Comparison of ENCODE assay signal across 8 cellular contexts in genomic region chr16:2968738-2969544, GRCh38. TPM values are rescaled to one million over a fixed set of nuclear protein-coding genes. Genes with fewer than 3 reads are reported as not detected.
DNase-seq lines count a peak whose midpoint lies in the region; ATAC-seq, FAIRE-seq and TF ChIP-seq lines count a peak whose summit lies in the region.

Gene PAQR4, plus strand, starts transcription at chr16:2969348. Its CDS starts 327 bp downstream, at chr16:2969675.

- peak within 1 kb of the TSS; percentile 98 for H3K4me2 ChIP-seq in mammary epithelial cell (ENCODE audit: insufficient read depth, low read depth, low read length)

- CTCF ChIA-PET in AG04449 (lab: Yijun Ruan, JAX): interaction anchor here (1.3 to 1.9 kb wide), 4 partner anchors 9 to 14 kb away, joined by 5 to 12 read pairs (median 6); no protein-coding TSS in a partner anchor
- CTCF ChIA-PET in mammary epithelial cell (lab: Charles Lee; ENCODE audit: low non-redundant PET): interaction anchor here (0.6 kb wide), 1 partner anchor 85 kb away, joined by 3 read pairs; no protein-coding TSS in a partner anchor

- WGBS in mammary epithelial cell (ENCODE audit: low coverage, missing lambda C conversion rate): 21% methylated on average over 9 of the region's 98 CpGs
- 1 to 2% (median 1%) methylated on average over 52 to 98 of the region's 98 CpGs for WGBS in small intestine, 3 donors

- peaks cover 4% of the 10 kb centered on the region for H4K20me1 ChIP-seq in mammary epithelial cell (ENCODE audit: insufficient read depth, low read length)

- H3K27ac ChIP-seq in WERI-Rb-1 (peak within 1 kb of the TSS; percentile 96), mammary epithelial cell (ENCODE audit: insufficient read depth, low read depth, low read length) (peak within 1 kb of the TSS; percentile 45), small intestine (ENCODE audit: low read depth in 1 of 2, low read length in 1 of 2) (peak within 1 kb of the TSS in 1 of 2 donors; percentile 40)

- peaks cover 68% of the 10 kb centered on the region for H3K36me3 ChIP-seq in WERI-Rb-1
- H3K36me3 ChIP-seq in mammary epithelial cell (ENCODE audit: insufficient read depth, low read length): peaks cover 2% of the 10 kb centered on the region
- no peaks in the 10 kb centered on the region for H3K36me3 ChIP-seq in small intestine (ENCODE audit: control insufficient read depth in 2 of 2, insufficient read depth in 2 of 2, low read length in 2 of 2)

- H3K79me2 ChIP-seq in mammary epithelial cell (ENCODE audit: insufficient read depth, low read length): peaks cover 11% of the 10 kb centered on the region

- no peak for FAIRE-seq in small intestine (lab: Jason Lieb, UNC)

- H3K9ac ChIP-seq in mammary epithelial cell (ENCODE audit: insufficient read depth, low read length): peak within 1 kb of the TSS; percentile 36

- peaks cover 3% of the 10 kb centered on the region for H3K9me3 ChIP-seq in WERI-Rb-1 (ENCODE audit: severe bottlenecking)
- H3K9me3 ChIP-seq in mammary epithelial cell (replicated peaks; ENCODE audit: insufficient read depth, low read length): no peaks in the 10 kb centered on the region
- no peaks in the 10 kb centered on the region for H3K9me3 ChIP-seq in small intestine (ENCODE audit: control insufficient read depth, low read depth)

- in situ Hi-C loops in mammary epithelial cell (cut with MboI; ENCODE audit: low sequenced_read_pairs in 2 of 2): no loop called here

- TF ChIP-seq CTCF in AG04449 (IDR thresholded peaks at IDR 0.05; ENCODE audit: insufficient read depth, low read length, missing control alignments): no peak
- TF ChIP-seq CTCF in WERI-Rb-1 (IDR thresholded peaks at IDR 0.05; ENCODE audit: low read depth, low read length): no peak
- TF ChIP-seq CTCF in mammary epithelial cell (conservative IDR thresholded peaks at IDR 0.05 in 1 of 2, IDR thresholded peaks at IDR 0.05 in 1 of 2; ENCODE audit: extremely low read depth in 1 of 2, insufficient read depth in 1 of 2, low read depth in 1 of 2, low read length in 2 of 2): no peak

- H3K4me1 ChIP-seq in mammary epithelial cell (ENCODE audit: insufficient read depth, low read length) (peaks cover 43% of the 10 kb centered on the region), small intestine (ENCODE audit: control insufficient read depth in 2 of 2, insufficient read depth in 1 of 2, low read depth in 1 of 2, low read length in 1 of 2) (peaks cover 3 to 6% of the 10 kb centered on the region in 2 donors)

- no TSS peak for BruUV-seq in mammary epithelial cell (replicated peaks; lab: Mats Ljungman, UMichigan)

- H3K4me3 ChIP-seq in AG04449 (ENCODE audit: low read depth, low read length) (peak within 1 kb of the TSS; percentile 61), WERI-Rb-1 (ENCODE audit: low read depth, low read length) (peak within 1 kb of the TSS; percentile 66), mammary epithelial cell (replicated peaks in 1 of 3; ENCODE audit: insufficient read depth in 1 of 3, low read depth in 2 of 3, low read length in 3 of 3) (peak within 1 kb of the TSS; percentile 63 to 88 (median 72)), small intestine (ENCODE audit: low read depth in 1 of 2, low read length in 2 of 2) (peak within 1 kb of the TSS; percentile 76 to 80)

- DNase-seq in AG04449 (ENCODE audit: low read depth, low spot score) (no peak), NCI-H2171 treated with DMSO at 0.1 percent for 48 hours (lab: John Stamatoyannopoulos, UW) (peak; percentile 85), WERI-Rb-1 (peak; percentile 88), mammary epithelial cell (peak; percentile 92), iPS-NIHi7 (ENCODE audit: extremely low spot score) (peak; percentile 89), small intestine (peak; percentile 88)

- H2AFZ ChIP-seq in mammary epithelial cell (ENCODE audit: low read depth, low read length): peak within 1 kb of the TSS; percentile 81

- POLR2A ChIA-PET in AG04449 (lab: Yijun Ruan, JAX): interaction anchor here (0.9 kb wide), 1 partner anchor 52 kb away, joined by 3 read pairs; the partner anchor contains the start of gene TNFRSF12A

- intact Hi-C loops in mammary epithelial cell (cut with micrococcal nuclease): no loop called here

- dilution Hi-C loops in mammary epithelial cell (cut with HindIII; ENCODE audit: low sequenced_read_pairs): no loop called here

- H3K27me3 ChIP-seq in WERI-Rb-1 (ENCODE audit: insufficient read depth, low read depth, severe bottlenecking): no peaks in the 10 kb centered on the region
- H3K27me3 ChIP-seq in mammary epithelial cell (ENCODE audit: insufficient read depth, low read length): no peaks in the 10 kb centered on the region
- H3K27me3 ChIP-seq in small intestine (ENCODE audit: control insufficient read depth in 2 of 2, insufficient read depth in 2 of 2, low read length in 2 of 2): peaks cover 16 to 25% of the 10 kb centered on the region in 2 donors

- ATAC-seq in GM18868 (IDR thresholded peaks at IDR 0.05; ENCODE audit: unreplicated experiment) (peak; percentile 76), HG03097 (IDR thresholded peaks at IDR 0.05; ENCODE audit: low FRiP score, unreplicated experiment) (peak; percentile 62)

RNA-seq across cellular contexts. Expression of gene PAQR4, which starts in this region (rescaled TPM):
- 10 to 100 TPM in 1 of 2 donors, 1 to 10 TPM in 1; 6.8 to 21.6 TPM for total RNA-seq in mammary epithelial cell
- 24.1 TPM for polyA plus RNA-seq in mammary epithelial cell
- polyA minus RNA-seq in mammary epithelial cell: 15.3 TPM
- 10 to 100 TPM in 1 of 3 donors, 1 to 10 TPM in 2; 1.4 to 19.4 (median 2.2) TPM for polyA plus RNA-seq in small intestine
